ENCODE assay signal across 16 cellular contexts in genomic region chr2:120323214-120323613, GRCh38. TPM values are rescaled to one million over a fixed set of nuclear protein-coding genes. Genes with fewer than 3 reads are reported as not detected.
DNase-seq lines count a peak whose midpoint lies in the region; ATAC-seq and TF ChIP-seq lines count a peak whose summit lies in the region.
"Had no signal": no experiment of that assay in that cellular context is flagged by ENCODE, and none has a peak within 500 bp of the region (broad histone marks: within the 10 kb centered on the region; RNA-seq: fewer than 3 reads in every experiment).

No MANE protein-coding gene starts in this region.

- H3K4me1 ChIP-seq in left lung: peaks cover 4 to 20% of the 10 kb centered on the region in 2 donors
- H3K4me1 ChIP-seq in skeletal muscle satellite cell (ENCODE audit: control insufficient read depth, insufficient read depth, low read length): peaks cover 6% of the 10 kb centered on the region
- H3K4me1 ChIP-seq: Peyer's patch had no signal

- no peaks in the 10 kb centered on the region for H3K36me3 ChIP-seq in left lung
- no peaks in the 10 kb centered on the region for H3K36me3 ChIP-seq in skeletal muscle satellite cell (ENCODE audit: insufficient read depth, low read length)
- H3K36me3 ChIP-seq: Peyer's patch had no signal

- H3K4me2 ChIP-seq in skeletal muscle satellite cell (ENCODE audit: low read length): peak overlapping the region; percentile 58

- H3K9me3 ChIP-seq in left lung (no peaks in the 10 kb centered on the region), skeletal muscle satellite cell (replicated peaks; ENCODE audit: low read length) (no peaks in the 10 kb centered on the region)
- H3K9me3 ChIP-seq: Peyer's patch had no signal

- peak; percentile 54 for ATAC-seq in left lung
- no peak for ATAC-seq in GM21526 (IDR thresholded peaks at IDR 0.05; ENCODE audit: low FRiP score, unreplicated experiment)
- ATAC-seq: activated T-cell treated with anti-CD3 and anti-CD28 coated beads, Interleukin-2, amount 50 U/mL, for 72 hours; effector memory CD8-positive, alpha-beta T cell; stimulated activated naive B cell treated with anti-CD40 and anti-IgM and Interleukin-4, amounts not matched to agents 10 μg/mL and 1 μg/mL and 100 μg/mL, for 72 hours had no signal

- H3K27me3 ChIP-seq in left lung: no peaks in the 10 kb centered on the region
- peaks cover 57% of the 10 kb centered on the region for H3K27me3 ChIP-seq in skeletal muscle satellite cell (ENCODE audit: control insufficient read depth, insufficient read depth, low read length)
- H3K27me3 ChIP-seq: Peyer's patch had no signal

- intact Hi-C loops in left lung (cut with DNase I): no loop called here

- H3K4me3 ChIP-seq in cardiac fibroblast (replicated peaks in 1 of 2; ENCODE audit: low read depth in 2 of 2, low read length in 2 of 2) (no peak overlapping the region), left lung (no peak overlapping the region), skeletal muscle satellite cell (ENCODE audit: low read length) (no peak overlapping the region)
- H3K4me3 ChIP-seq: Peyer's patch had no signal

- no peak overlapping the region for H3K27ac ChIP-seq in left lung
- H3K27ac ChIP-seq: Peyer's patch had no signal

- DNase-seq in GM04504 (ENCODE audit: low read depth) (peak; percentile 65), cardiac fibroblast (ENCODE audit: low read depth in 2 of 2) (peak; percentile 37 to 77), left lung (peak in 1 of 2 donors; percentile 67), SIG-M5 treated with dmso at 0.1 percent for 504 hours (lab: John Stamatoyannopoulos, UW; ENCODE audit: unreplicated experiment) (no peak), NCI-H2029 (lab: John Stamatoyannopoulos, UW) (no peak), NCI-H1105 treated with DMSO at 0.1 percent for 48 hours (lab: John Stamatoyannopoulos, UW) (no peak)
- DNase-seq: activated CD4-positive, alpha-beta T cell treated with anti-CD3 and anti-CD28 coated beads for 4 hours; activated T-cell treated with anti-CD3 and anti-CD28 coated beads, Interleukin-2, amount 50 U/mL, for 72 hours; effector memory CD8-positive, alpha-beta T cell; NCI-H510A treated with DMSO at 0.1 percent for 48 hours; Peyer's patch; stimulated activated CD4-positive, alpha-beta T cell treated with anti-CD3 and anti-CD28 coated beads, Interleukin-4, amount 100 ng/mL, for 1 hour; stimulated activated naive B cell treated with anti-CD40 and anti-IgM and Interleukin-4, amounts not matched to agents 10 μg/mL and 1 μg/mL and 100 μg/mL, for 72 hours; T-helper 1 cell had no signal

- TF ChIP-seq CTCF in cardiac fibroblast (IDR thresholded peaks at IDR 0.05; ENCODE audit: low read depth, low read length) (no peak), left lung (IDR thresholded peaks at IDR 0.05) (no peak)

- H3K9ac ChIP-seq in skeletal muscle satellite cell (ENCODE audit: low read depth, low read length): no peak overlapping the region

RNA-seq across cellular contexts. Expression of gene INHBB, which starts 22.7 kb away (rescaled TPM):
- 1 to 10 TPM in 1 of 2 donors, under 1 TPM in 1; 0.67 to 2.0 TPM for total RNA-seq in left lung
- not detected in 2 replicates for total RNA-seq in skeletal muscle satellite cell (2012; rRNA removed)
- total RNA-seq: activated T-cell treated with anti-CD3 and anti-CD28 coated beads, Interleukin-2, amount 50 U/mL, for 72 hours had no signal

Comparison
In these comparisons a context has a peak if more than half of its experiments do, and no peak if none do; other contexts are left out.
1. DNase-seq: peak in GM04504 (single experiment) and cardiac fibroblast (2 of 2); none in SIG-M5 treated with dmso at 0.1 percent for 504 hours (single experiment), NCI-H2029 (single experiment) and NCI-H1105 treated with DMSO at 0.1 percent for 48 hours (single experiment).